In the genomic region with DNA sequence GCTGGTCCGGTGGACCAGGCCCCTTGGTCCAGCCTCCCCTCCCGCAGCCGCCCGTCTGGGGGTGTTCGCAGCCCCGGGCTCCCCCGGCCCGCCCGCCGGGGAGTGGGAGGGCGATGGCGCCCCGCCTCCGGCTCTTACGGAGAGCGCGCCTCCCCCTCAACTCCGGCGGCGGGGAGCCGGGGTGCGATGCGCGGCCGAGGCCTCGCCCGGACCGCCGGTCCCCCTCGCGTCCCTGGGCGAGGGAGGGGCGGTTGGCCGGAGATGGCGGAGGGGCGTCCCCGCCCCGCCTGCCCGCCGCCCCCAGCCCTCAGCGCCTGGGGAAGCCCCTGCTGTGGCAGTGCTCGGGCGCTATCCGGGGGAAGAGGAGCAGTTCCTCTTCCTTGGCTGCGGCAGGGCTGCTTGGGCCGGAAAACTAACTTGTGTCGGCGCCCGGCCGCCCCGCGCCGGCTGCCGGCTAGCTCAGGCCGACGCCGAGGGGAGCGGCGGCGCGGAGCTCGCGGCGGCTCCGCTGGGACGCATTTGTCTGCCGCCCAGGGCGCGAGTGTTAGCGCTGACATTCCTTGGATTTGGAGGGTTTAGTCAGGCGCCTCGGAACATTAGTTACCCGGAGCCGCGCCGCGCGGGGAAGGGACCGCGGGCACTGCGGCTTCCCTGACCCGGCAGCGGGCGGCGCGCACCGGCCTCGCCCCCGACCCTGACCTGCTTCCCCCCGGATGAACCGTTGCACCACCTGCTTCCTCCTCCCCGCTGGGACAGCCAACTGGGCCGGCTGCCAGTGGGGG, we compare ENCODE assay signal across 8 cellular contexts. TPM values are rescaled to one million over a fixed set of nuclear protein-coding genes. Genes with fewer than 3 reads are reported as not detected.
DNase-seq lines count a peak whose midpoint lies in the region; ATAC-seq, FAIRE-seq and TF ChIP-seq lines count a peak whose summit lies in the region.

No MANE protein-coding gene starts in this region.

- H3K36me3 ChIP-seq in SK-N-SH (replicated peaks in 1 of 2; ENCODE audit: control insufficient read depth in 1 of 2, insufficient read depth in 2 of 2, low read length in 1 of 2) (no peaks in the 10 kb centered on the region), pancreas (no peaks in the 10 kb centered on the region), upper lobe of right lung (no peaks in the 10 kb centered on the region)

- H3K4me2 ChIP-seq in SK-N-SH = peak overlapping the region; percentile 97

- peak; percentile 69 for DNase-seq in EH (ENCODE audit: low read depth)
- peak; percentile 48 for DNase-seq in HT1080 (ENCODE audit: low read depth)
- DNase-seq in SK-N-SH = peak; percentile 91
- DNase-seq in Right ventricle myocardium superior = peak; percentile 80
- DNase-seq in pancreas = peak; percentile 38 to 85 (median 66)
- peak; percentile 86 for DNase-seq in upper lobe of right lung

- H3K4me3 Mint-ChIP-seq in activated naive CD4-positive, alpha-beta T cell treated with anti-CD3 and anti-CD28 coated beads, Interleukin-2, amount 50 U/mL, for 24 hours = peak overlapping the region; percentile 91

- H3K4me3 ChIP-seq in SK-N-SH (ENCODE audit: low read depth in 2 of 2, low read length in 1 of 2) = peak overlapping the region; percentile 66 to 99
- H3K4me3 ChIP-seq in pancreas = peak overlapping the region; percentile 80 to 92 (median 90)
- peak overlapping the region; percentile 80 for H3K4me3 ChIP-seq in upper lobe of right lung

- peaks cover 66% of the 10 kb centered on the region for H3K4me1 Mint-ChIP-seq in activated naive CD4-positive, alpha-beta T cell treated with anti-CD3 and anti-CD28 coated beads, Interleukin-2, amount 50 U/mL, for 24 hours

- peak overlapping the region; percentile 82 for H3K27ac Mint-ChIP-seq in activated naive CD4-positive, alpha-beta T cell treated with anti-CD3 and anti-CD28 coated beads, Interleukin-2, amount 50 U/mL, for 24 hours

- 0% methylated on average over 5 of the region's 93 CpGs for WGBS in SK-N-SH (ENCODE audit: low lambda C conversion rate)
- WGBS in pancreas, 2 donors = 0% methylated on average over 62 to 93 of the region's 93 CpGs

- peaks cover 17% of the 10 kb centered on the region for H3F3A ChIP-seq in SK-N-SH (replicated peaks; ENCODE audit: insufficient read depth)

- H3K9me3 ChIP-seq in SK-N-SH = no peaks in the 10 kb centered on the region
- H3K9me3 ChIP-seq in pancreas = no peaks in the 10 kb centered on the region
- H3K9me3 ChIP-seq in upper lobe of right lung = no peaks in the 10 kb centered on the region

- CTCF ChIA-PET in SK-N-SH (lab: Yijun Ruan, JAX) = interaction anchor here (0.6 to 4.7 kb wide), 5 partner anchors 10 to 146 kb away, joined by 3 to 23 read pairs (median 10); no protein-coding TSS in a partner anchor

- TF ChIP-seq CTCF in SK-N-SH (IDR thresholded peaks at IDR 0.05) (no peak), pancreas (IDR thresholded peaks at IDR 0.05) (no peak), upper lobe of right lung (IDR thresholded peaks at IDR 0.05) (no peak)

- peak overlapping the region; percentile 88 for H3K9ac ChIP-seq in SK-N-SH

- no peak for TF ChIP-seq RAD21 in SK-N-SH (IDR thresholded peaks at IDR 0.05; ENCODE audit: low read length)

- H3K4me1 ChIP-seq in SK-N-SH (ENCODE audit: control insufficient read depth in 1 of 2, insufficient read depth in 2 of 2, low read depth in 1 of 2, low read length in 1 of 2) = peaks cover 10 to 23% of the 10 kb centered on the region in 2 experiments; a peak in 3 of 4 replicates
- peaks cover 0 to 28% (median 10%) of the 10 kb centered on the region in 3 donors for H3K4me1 ChIP-seq in pancreas
- H3K4me1 ChIP-seq in upper lobe of right lung = peaks cover 21% of the 10 kb centered on the region

- H3K27me3 Mint-ChIP-seq in activated naive CD4-positive, alpha-beta T cell treated with anti-CD3 and anti-CD28 coated beads, Interleukin-2, amount 50 U/mL, for 24 hours = no peaks in the 10 kb centered on the region

- intact Hi-C loops in Right ventricle myocardium superior (cut with DNase I) = no loop called here
- intact Hi-C loops in pancreas (cut with DNase I) = no loop called here
- intact Hi-C loops in upper lobe of right lung (cut with DNase I) = no loop called here

- POLR2A ChIA-PET in SK-N-SH (lab: Yijun Ruan, JAX) = no interaction called here

- H4K20me1 ChIP-seq in SK-N-SH (ENCODE audit: insufficient read depth) = peaks cover 9% of the 10 kb centered on the region; the same call in 1 of the 2 replicates

- H3K36me3 Mint-ChIP-seq in activated naive CD4-positive, alpha-beta T cell treated with anti-CD3 and anti-CD28 coated beads, Interleukin-2, amount 50 U/mL, for 24 hours = no peaks in the 10 kb centered on the region

- H3K27ac ChIP-seq in SK-N-SH (ENCODE audit: low read depth in 2 of 2, low read length in 1 of 2) (peak overlapping the region; percentile 78 to 96), pancreas (peak overlapping the region; percentile 84 to 95 (median 93)), upper lobe of right lung (peak overlapping the region; percentile 90)

- peak overlapping the region; percentile 81 for H2AFZ ChIP-seq in SK-N-SH (ENCODE audit: low read depth)

- no peak for TF ChIP-seq EP300 in SK-N-SH (IDR thresholded peaks at IDR 0.05; ENCODE audit: borderline replicate concordance in 1 of 2, low read depth in 1 of 2, low read length in 1 of 2)

- ATAC-seq in GM21381 (IDR thresholded peaks at IDR 0.05; ENCODE audit: unreplicated experiment) (peak; percentile 56), Right ventricle myocardium superior (ENCODE audit: poor library complexity) (peak; percentile 86), pancreas (peak; percentile 33 to 59 (median 50)), upper lobe of right lung (peak; percentile 79)

- H3K27me3 ChIP-seq in SK-N-SH (ENCODE audit: insufficient read depth) (no peaks in the 10 kb centered on the region), pancreas (no peaks in the 10 kb centered on the region), upper lobe of right lung (no peaks in the 10 kb centered on the region)

- H3K9me3 Mint-ChIP-seq in activated naive CD4-positive, alpha-beta T cell treated with anti-CD3 and anti-CD28 coated beads, Interleukin-2, amount 50 U/mL, for 24 hours = no peaks in the 10 kb centered on the region

- H3K79me2 ChIP-seq in SK-N-SH (ENCODE audit: insufficient read depth) = peaks cover 52% of the 10 kb centered on the region

- H3K9me2 ChIP-seq in SK-N-SH = no peaks in the 10 kb centered on the region

- no peak for FAIRE-seq in pancreas (lab: Jason Lieb, UNC)

TF ChIP-seq in SK-N-SH, 30 proteins besides CTCF, POLR2A, EP300 and RAD21:
- no peak for TF ChIP-seq FOXJ3 (CRISPR knock-in tag; IDR thresholded peaks at IDR 0.05)
- peak; percentile 57; the same call in 1 of the 2 replicates for TF ChIP-seq MXI1 (IDR thresholded peaks at IDR 0.05; ENCODE audit: low read depth, low read length)
- TF ChIP-seq TAF1 (IDR thresholded peaks at IDR 0.05; ENCODE audit: borderline replicate concordance, low read depth, low read length) = 0 out of 2 replicates have a peak, but pooled peaks have one; percentile 26
- TF ChIP-seq NFIC (IDR thresholded peaks at IDR 0.05; ENCODE audit: borderline replicate concordance) = 0 out of 2 replicates have a peak, but pooled peaks have one; percentile 42

RNA-seq across cellular contexts. Expression of a gene that starts 1.0 kb away (rescaled TPM):
- 42.2 and 59.6 TPM in 2 replicates for total RNA-seq in HT1080 (2014; rRNA removed; shearing (Covaris generic))
- 57.0 and 70.8 TPM in 2 replicates for polyA plus RNA-seq in HT1080 (2015; cell fraction: cytosol; rRNA removed)
- polyA plus RNA-seq in HT1080 (2015; cell fraction: nucleus; rRNA removed) = 158 and 168 TPM in 2 replicates
- polyA plus RNA-seq in SK-N-SH (2012; rRNA removed) (14.8 and 20.0 TPM in 2 replicates), pancreas (10 to 100 TPM in 1 of 2 donors, 1 to 10 TPM in 1; 5.7 to 11.6 TPM)
- 22.1 and 24.6 TPM in 2 replicates for polyA plus RNA-seq in SK-N-SH (2012; cell fraction: cytosol; rRNA removed)
- polyA plus RNA-seq in SK-N-SH (2012; cell fraction: nucleus; rRNA removed) = 9.7 and 28.0 TPM in 2 replicates
- total RNA-seq in Right ventricle myocardium superior (3.4 TPM), pancreas (10 to 100 TPM; 19.5 to 31.2 (median 26.3) TPM), upper lobe of right lung (22.3 TPM)

Comparison
In these comparisons a context has a peak if more than half of its experiments do, and no peak if none do; other contexts are left out.
1. Peak in every context shown above with its lines: DNase-seq, ATAC-seq, H3K4me3 ChIP-seq and H3K27ac ChIP-seq.